18 cellular contexts compared by ENCODE assay signal in the genomic region with DNA sequence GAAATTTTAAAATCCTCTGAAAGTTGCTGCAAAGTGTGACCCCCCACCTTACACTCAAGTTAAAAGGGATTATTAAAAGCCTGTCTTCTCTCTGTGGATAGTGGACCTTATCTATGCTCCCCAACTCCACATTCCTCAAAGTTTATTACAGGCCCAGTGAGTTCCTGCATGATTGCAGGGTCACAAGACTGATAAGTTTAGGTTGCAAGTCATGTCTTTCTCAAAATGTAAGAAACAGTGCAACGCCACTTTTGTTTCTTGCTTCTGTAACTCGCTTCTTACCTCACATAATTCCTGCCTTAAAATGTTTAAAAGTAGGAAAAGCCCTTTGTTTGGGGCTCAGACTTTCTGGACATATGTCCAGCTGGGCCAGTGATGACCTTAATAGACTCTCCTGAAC. TPM values are rescaled to one million over a fixed set of nuclear protein-coding genes. Genes with fewer than 3 reads are reported as not detected.
A peak's percentile ranks its signal among the peaks of the same experiment; 100 is the strongest.
DNase-seq lines count a peak whose midpoint lies in the region; ATAC-seq and TF ChIP-seq lines count a peak whose summit lies in the region.
"Had no signal": no experiment of that assay in that cellular context is flagged by ENCODE, and none has a peak within 500 bp of the region (broad histone marks: within the 10 kb centered on the region; RNA-seq: fewer than 3 reads in every experiment).

No MANE protein-coding gene starts in this region.

- no peak overlapping the region for H3K4me3 Mint-ChIP-seq in T-helper 17 cell
- H3K4me3 Mint-ChIP-seq: CD4-positive, alpha-beta memory T cell; IgD-negative memory B cell had no signal

- peaks cover 7% of the 10 kb centered on the region for H3K4me1 Mint-ChIP-seq in T-helper 17 cell
- H3K4me1 Mint-ChIP-seq: CD4-positive, alpha-beta memory T cell had no signal

- H3K9me3 ChIP-seq in HCT116 (ENCODE audit: control insufficient read depth in 1 of 2, insufficient read depth in 1 of 2, low read depth in 1 of 2, low read length in 2 of 2) (no peaks in the 10 kb centered on the region), SJSA1 (replicated peaks) (no peaks in the 10 kb centered on the region), suprapubic skin (no peaks in the 10 kb centered on the region), T-helper 17 cell (ENCODE audit: control insufficient read depth, low read length, poor library complexity, severe bottlenecking) (no peaks in the 10 kb centered on the region)
- H3K9me3 ChIP-seq: A549, BE2C had no signal

- ATAC-seq in HCT116: no peak
- no peak for ATAC-seq in foreskin keratinocyte
- ATAC-seq in HG02885 (IDR thresholded peaks at IDR 0.05; ENCODE audit: poor library complexity, unreplicated experiment): no peak
- ATAC-seq in T-helper 17 cell: no peak

- H3K27me3 Mint-ChIP-seq in T-helper 17 cell: peaks cover 52% of the 10 kb centered on the region

- TF ChIP-seq CTCF in HCT116 (IDR thresholded peaks at IDR 0.05 in 2 of 3, conservative IDR thresholded peaks at IDR 0.05 in 1 of 3; ENCODE audit: borderline replicate concordance in 1 of 3, insufficient read depth in 1 of 3, low read depth in 2 of 3, low read length in 2 of 3) (no peak), foreskin keratinocyte (conservative IDR thresholded peaks at IDR 0.05) (no peak), suprapubic skin (IDR thresholded peaks at IDR 0.05) (no peak)

- H3K9ac ChIP-seq in HCT116 (ENCODE audit: low read length): no peak overlapping the region

- TF ChIP-seq POLR2A in HCT116 (IDR thresholded peaks at IDR 0.05; ENCODE audit: borderline replicate concordance, extremely low read depth, insufficient read depth, insufficient read length): no peak
- TF ChIP-seq POLR2A in suprapubic skin (IDR thresholded peaks at IDR 0.05): no peak

- BruUV-seq in HCT116 (replicated peaks; lab: Mats Ljungman, UMichigan): no TSS peak

- H3K27me3 ChIP-seq in HCT116 (ENCODE audit: insufficient read depth, low read length): no peaks in the 10 kb centered on the region
- H3K27me3 ChIP-seq in SJSA1 (replicated peaks): no peaks in the 10 kb centered on the region
- no peaks in the 10 kb centered on the region for H3K27me3 ChIP-seq in foreskin keratinocyte
- no peaks in the 10 kb centered on the region for H3K27me3 ChIP-seq in suprapubic skin
- H3K27me3 ChIP-seq: BE2C had no signal

- RAD21 ChIA-PET in HCT116 (lab: Charles Lee; ENCODE audit: low non-redundant PET in 1 of 2, low total read pairs in 2 of 2, uncharacterized antibody in 2 of 2, unreplicated experiment in 2 of 2): no interaction called here

- CTCF ChIA-PET in HCT116 (lab: Charles Lee): no interaction called here

- POLR2A ChIA-PET in HCT116 (lab: Charles Lee): no interaction called here

- no peak for TF ChIP-seq EP300 in suprapubic skin (IDR thresholded peaks at IDR 0.05)

- H3K27ac Mint-ChIP-seq in T-helper 17 cell: no peak overlapping the region
- H3K27ac Mint-ChIP-seq: IgD-negative memory B cell had no signal

- H4K20me1 ChIP-seq in HCT116 (ENCODE audit: insufficient read depth): no peaks in the 10 kb centered on the region

- TF ChIP-seq RAD21 in HCT116 (IDR thresholded peaks at IDR 0.05; ENCODE audit: low read depth): no peak

- H3K9me2 ChIP-seq in HCT116 (ENCODE audit: insufficient read depth): no peaks in the 10 kb centered on the region

- intact Hi-C loops in HCT116 (cut with micrococcal nuclease): no loop called here

- DNase-seq in HCT116 (ENCODE audit: low read depth, low spot score): no peak
- DNase-seq in SJSA1 (ENCODE audit: low read depth in 1 of 2, low spot score in 2 of 2): no peak
- DNase-seq in foreskin keratinocyte: no peak
- no peak for DNase-seq in suprapubic skin (ENCODE audit: low spot score in 2 of 2)
- no peak for DNase-seq in T-helper 17 cell
- no peak for DNase-seq in GDM1 (lab: John Stamatoyannopoulos, UW)
- DNase-seq: BE2C; CD4-positive, alpha-beta memory T cell; COR-L47; DND-41; GF-D8 had no signal

- H3K4me1 ChIP-seq in HCT116 (ENCODE audit: control insufficient read depth in 1 of 2, insufficient read depth in 2 of 2, low read length in 2 of 2): peaks cover 7 to 22% of the 10 kb centered on the region in 2 experiments
- peaks cover 15% of the 10 kb centered on the region for H3K4me1 ChIP-seq in SJSA1 (replicated peaks)
- H3K4me1 ChIP-seq in foreskin keratinocyte: no peaks in the 10 kb centered on the region
- no peaks in the 10 kb centered on the region for H3K4me1 ChIP-seq in suprapubic skin
- H3K4me1 ChIP-seq: A549, BE2C had no signal

- peaks cover 2% of the 10 kb centered on the region for H3K36me3 Mint-ChIP-seq in T-helper 17 cell (ENCODE audit: low read depth)
- H3K36me3 Mint-ChIP-seq: CD4-positive, alpha-beta memory T cell had no signal

- H3K4me2 ChIP-seq in HCT116 (ENCODE audit: low read length): peak overlapping the region; percentile 60
- H3K4me2 ChIP-seq: A549 had no signal

- H3K4me3 ChIP-seq in HCT116 (replicated peaks in 1 of 2; ENCODE audit: low read depth in 1 of 2, low read length in 2 of 2) (no peak overlapping the region), SJSA1 (no peak overlapping the region), suprapubic skin (no peak overlapping the region)
- H3K4me3 ChIP-seq: A549 had no signal

- H3K36me3 ChIP-seq in HCT116 (ENCODE audit: control insufficient read depth in 1 of 2, insufficient read depth in 2 of 2, low read length in 2 of 2) (no peaks in the 10 kb centered on the region), SJSA1 (no peaks in the 10 kb centered on the region), suprapubic skin (no peaks in the 10 kb centered on the region)
- H3K36me3 ChIP-seq: BE2C had no signal

- H3K79me2 ChIP-seq in HCT116 (ENCODE audit: insufficient read depth, low read length): no peaks in the 10 kb centered on the region

- WGBS in suprapubic skin: 90% methylated on average over 2 of the region's 2 CpGs

- no peak overlapping the region for H2AFZ ChIP-seq in HCT116 (ENCODE audit: low read depth, low read length, poor library complexity, severe bottlenecking)

- H3K27ac ChIP-seq in HCT116 (ENCODE audit: low read depth, low read length): no peak overlapping the region
- H3K27ac ChIP-seq in SJSA1: peak overlapping the region; percentile 22; the same call in 1 of the 2 replicates
- H3K27ac ChIP-seq in foreskin keratinocyte: peak overlapping the region; percentile 79
- H3K27ac ChIP-seq in suprapubic skin: peak overlapping the region; percentile 38
- H3K27ac ChIP-seq: A549, C4-2B had no signal

TF ChIP-seq in HCT116, 20 proteins besides CTCF, POLR2A, EP300 and RAD21:
- TF ChIP-seq SP1 (IDR thresholded peaks at IDR 0.05; ENCODE audit: low read depth): no peak
- TF ChIP-seq EZH2 (IDR thresholded peaks at IDR 0.05): no peak
- no peak for TF ChIP-seq CBX3 (IDR thresholded peaks at IDR 0.05; ENCODE audit: low read depth)
- TF ChIP-seq, protein P1, sequence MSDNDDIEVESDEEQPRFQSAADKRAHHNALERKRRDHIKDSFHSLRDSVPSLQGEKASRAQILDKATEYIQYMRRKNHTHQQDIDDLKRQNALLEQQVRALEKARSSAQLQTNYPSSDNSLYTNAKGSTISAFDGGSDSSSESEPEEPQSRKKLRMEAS (IDR thresholded peaks at IDR 0.05): no peak
- TF ChIP-seq EGR1 (IDR thresholded peaks at IDR 0.05; ENCODE audit: low read depth): no peak
- no peak for TF ChIP-seq POLR2AphosphoS5 (IDR thresholded peaks at IDR 0.05; ENCODE audit: low read depth, low read length)
- TF ChIP-seq, protein P2, sequence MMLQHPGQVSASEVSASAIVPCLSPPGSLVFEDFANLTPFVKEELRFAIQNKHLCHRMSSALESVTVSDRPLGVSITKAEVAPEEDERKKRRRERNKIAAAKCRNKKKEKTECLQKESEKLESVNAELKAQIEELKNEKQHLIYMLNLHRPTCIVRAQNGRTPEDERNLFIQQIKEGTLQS (IDR thresholded peaks at IDR 0.05): no peak
- TF ChIP-seq, protein P3, sequence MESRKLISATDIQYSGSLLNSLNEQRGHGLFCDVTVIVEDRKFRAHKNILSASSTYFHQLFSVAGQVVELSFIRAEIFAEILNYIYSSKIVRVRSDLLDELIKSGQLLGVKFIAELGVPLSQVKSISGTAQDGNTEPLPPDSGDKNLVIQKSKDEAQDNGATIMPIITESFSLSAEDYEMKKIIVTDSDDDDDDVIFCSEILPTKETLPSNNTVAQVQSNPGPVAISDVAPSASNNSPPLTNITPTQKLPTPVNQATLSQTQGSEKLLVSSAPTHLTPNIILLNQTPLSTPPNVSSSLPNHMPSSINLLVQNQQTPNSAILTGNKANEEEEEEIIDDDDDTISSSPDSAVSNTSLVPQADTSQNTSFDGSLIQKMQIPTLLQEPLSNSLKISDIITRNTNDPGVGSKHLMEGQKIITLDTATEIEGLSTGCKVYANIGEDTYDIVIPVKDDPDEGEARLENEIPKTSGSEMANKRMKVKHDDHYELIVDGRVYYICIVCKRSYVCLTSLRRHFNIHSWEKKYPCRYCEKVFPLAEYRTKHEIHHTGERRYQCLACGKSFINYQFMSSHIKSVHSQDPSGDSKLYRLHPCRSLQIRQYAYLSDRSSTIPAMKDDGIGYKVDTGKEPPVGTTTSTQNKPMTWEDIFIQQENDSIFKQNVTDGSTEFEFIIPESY (IDR thresholded peaks at IDR 0.05; ENCODE audit: extremely low read depth, insufficient replicate concordance, low read length): no peak
- no peak for TF ChIP-seq EZH2phosphoT487 (IDR thresholded peaks at IDR 0.05; ENCODE audit: borderline replicate concordance)
- TF ChIP-seq CEBPB (IDR thresholded peaks at IDR 0.05; ENCODE audit: low read depth): no peak
- TF ChIP-seq SRF (IDR thresholded peaks at IDR 0.05; ENCODE audit: low read depth): no peak
- no peak for TF ChIP-seq YY1 (IDR thresholded peaks at IDR 0.05; ENCODE audit: extremely low read depth, insufficient replicate concordance, low read depth, low read length)
TF ChIP-seq in HCT116: peak in this region for 0.

RNA-seq across cellular contexts. Expression of a gene that starts 38.4 kb away (rescaled TPM):
- total RNA-seq in HCT116 (2021; ENCODE audit: unreplicated experiment) (not detected), foreskin keratinocyte (not detected in 2 replicates), suprapubic skin (under 1 TPM in 2 of 4 donors, not detected in 2; 0.36 to 0.42 TPM), T-helper 17 cell (not detected)
- 0.07 TPM in 1 of 2 replicates, not detected in the other for polyA plus RNA-seq in HCT116 (2012)
- not detected in 2 replicates for total RNA-seq in SJSA1 (2014; rRNA removed; shearing (Covaris generic))
- polyA plus RNA-seq in foreskin keratinocyte: not detected in 2 replicates
- total RNA-seq: CD4-positive, alpha-beta memory T cell; H4; HT1080 had no signal
- polyA plus RNA-seq: A549; AG04450; CD4-positive, alpha-beta memory T cell; IgD-negative memory B cell had no signal
